2 cellular contexts compared by ENCODE assay signal in the genomic region with DNA sequence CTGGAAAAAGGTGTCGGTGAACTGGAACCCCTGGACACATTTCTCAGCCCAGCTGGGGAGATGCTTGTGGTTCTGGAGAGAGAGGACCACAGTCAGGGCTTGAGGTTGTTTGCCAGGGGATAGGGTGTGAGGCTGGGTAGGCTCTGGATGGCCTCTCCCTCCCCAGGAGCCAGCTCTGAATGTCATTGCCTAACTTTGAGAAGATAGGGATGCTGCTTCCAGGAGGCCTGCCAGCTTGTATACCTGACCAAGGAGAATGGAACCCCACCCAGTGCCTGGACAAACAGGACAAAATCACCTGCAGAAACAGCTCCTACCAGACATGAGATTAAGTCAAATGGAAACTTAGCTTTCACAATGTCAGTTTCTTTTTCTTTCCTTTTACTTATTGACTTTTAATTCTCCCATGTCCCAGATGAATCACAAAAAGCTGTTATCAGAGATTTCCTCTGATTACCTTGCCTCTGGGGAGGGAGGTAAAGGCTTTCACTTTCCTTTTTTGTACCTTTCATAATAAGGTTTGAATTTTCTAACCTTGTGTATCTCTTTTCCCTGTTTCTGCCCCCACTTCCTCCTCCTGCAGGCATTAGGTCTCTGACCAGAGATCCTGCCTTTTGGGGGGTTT.
TF ChIP-seq lines count a peak whose summit lies in the region.

No MANE protein-coding gene starts in this region.

TF ChIP-seq in SK-N-SH, 30 proteins besides CTCF, POLR2A, EP300 and RAD21 (continued from another document):
- TF ChIP-seq, protein P1, sequence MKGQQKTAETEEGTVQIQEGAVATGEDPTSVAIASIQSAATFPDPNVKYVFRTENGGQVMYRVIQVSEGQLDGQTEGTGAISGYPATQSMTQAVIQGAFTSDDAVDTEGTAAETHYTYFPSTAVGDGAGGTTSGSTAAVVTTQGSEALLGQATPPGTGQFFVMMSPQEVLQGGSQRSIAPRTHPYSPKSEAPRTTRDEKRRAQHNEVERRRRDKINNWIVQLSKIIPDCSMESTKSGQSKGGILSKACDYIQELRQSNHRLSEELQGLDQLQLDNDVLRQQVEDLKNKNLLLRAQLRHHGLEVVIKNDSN (IDR thresholded peaks at IDR 0.05; ENCODE audit: borderline replicate concordance, low read depth): no peak
- TF ChIP-seq CHD2 (IDR thresholded peaks at IDR 0.05; ENCODE audit: low read length, partially characterized antibody) (no peak), RCOR1 (IDR thresholded peaks at IDR 0.05; ENCODE audit: low read length) (no peak), EZH2phosphoT487 (IDR thresholded peaks at IDR 0.05; ENCODE audit: borderline replicate concordance, low read depth) (no peak), YY1 (IDR thresholded peaks at IDR 0.05; ENCODE audit: low read depth) (no peak), SMC3 (IDR thresholded peaks at IDR 0.05; ENCODE audit: low read depth, low read length) (no peak), TAF1 (IDR thresholded peaks at IDR 0.05; ENCODE audit: borderline replicate concordance, low read depth, low read length) (no peak), MEF2A (IDR thresholded peaks at IDR 0.05; ENCODE audit: borderline replicate concordance, low read depth) (no peak), ELF1 (IDR thresholded peaks at IDR 0.05) (no peak), ZBTB33 (IDR thresholded peaks at IDR 0.05; ENCODE audit: borderline replicate concordance, low read depth) (no peak), JUND (IDR thresholded peaks at IDR 0.05) (no peak), GABPA (IDR thresholded peaks at IDR 0.05; ENCODE audit: low read depth) (no peak), RFX5 (IDR thresholded peaks at IDR 0.05; ENCODE audit: low read length) (no peak), NRF1 (IDR thresholded peaks at IDR 0.05; ENCODE audit: low read depth, low read length) (no peak), MAX (IDR thresholded peaks at IDR 0.05; ENCODE audit: low read depth) (no peak)
- TF ChIP-seq, protein P2, sequence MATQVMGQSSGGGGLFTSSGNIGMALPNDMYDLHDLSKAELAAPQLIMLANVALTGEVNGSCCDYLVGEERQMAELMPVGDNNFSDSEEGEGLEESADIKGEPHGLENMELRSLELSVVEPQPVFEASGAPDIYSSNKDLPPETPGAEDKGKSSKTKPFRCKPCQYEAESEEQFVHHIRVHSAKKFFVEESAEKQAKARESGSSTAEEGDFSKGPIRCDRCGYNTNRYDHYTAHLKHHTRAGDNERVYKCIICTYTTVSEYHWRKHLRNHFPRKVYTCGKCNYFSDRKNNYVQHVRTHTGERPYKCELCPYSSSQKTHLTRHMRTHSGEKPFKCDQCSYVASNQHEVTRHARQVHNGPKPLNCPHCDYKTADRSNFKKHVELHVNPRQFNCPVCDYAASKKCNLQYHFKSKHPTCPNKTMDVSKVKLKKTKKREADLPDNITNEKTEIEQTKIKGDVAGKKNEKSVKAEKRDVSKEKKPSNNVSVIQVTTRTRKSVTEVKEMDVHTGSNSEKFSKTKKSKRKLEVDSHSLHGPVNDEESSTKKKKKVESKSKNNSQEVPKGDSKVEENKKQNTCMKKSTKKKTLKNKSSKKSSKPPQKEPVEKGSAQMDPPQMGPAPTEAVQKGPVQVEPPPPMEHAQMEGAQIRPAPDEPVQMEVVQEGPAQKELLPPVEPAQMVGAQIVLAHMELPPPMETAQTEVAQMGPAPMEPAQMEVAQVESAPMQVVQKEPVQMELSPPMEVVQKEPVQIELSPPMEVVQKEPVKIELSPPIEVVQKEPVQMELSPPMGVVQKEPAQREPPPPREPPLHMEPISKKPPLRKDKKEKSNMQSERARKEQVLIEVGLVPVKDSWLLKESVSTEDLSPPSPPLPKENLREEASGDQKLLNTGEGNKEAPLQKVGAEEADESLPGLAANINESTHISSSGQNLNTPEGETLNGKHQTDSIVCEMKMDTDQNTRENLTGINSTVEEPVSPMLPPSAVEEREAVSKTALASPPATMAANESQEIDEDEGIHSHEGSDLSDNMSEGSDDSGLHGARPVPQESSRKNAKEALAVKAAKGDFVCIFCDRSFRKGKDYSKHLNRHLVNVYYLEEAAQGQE (IDR thresholded peaks at IDR 0.05; ENCODE audit: low read depth, low read length): no peak
TF ChIP-seq in SK-N-SH: peak in this region for 0.

TF ChIP-seq in SK-N-SH treated with all-trans-retinoic acid at 6 μM for 48 hours, 23 proteins besides CTCF, POLR2A, EP300 and RAD21 (continued from another document):
- TF ChIP-seq POU6F1 (CRISPR knock-in tag; IDR thresholded peaks at IDR 0.05; ENCODE audit: borderline replicate concordance, low read depth): no peak
